In the genomic region with DNA sequence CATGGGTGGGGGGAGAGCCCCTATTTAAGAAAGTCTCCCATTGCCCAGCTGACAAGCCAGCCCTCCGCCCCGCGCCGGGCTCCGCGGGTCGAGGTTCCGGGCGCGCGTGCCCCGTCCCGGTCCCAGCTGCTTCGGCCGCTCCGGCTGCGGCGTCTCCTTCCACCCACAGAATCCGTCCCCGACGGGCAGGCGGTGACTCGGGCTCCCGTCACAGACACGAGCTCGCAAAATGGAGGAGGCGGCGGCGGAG, we compare ENCODE assay signal across 8 cellular contexts. TPM values are rescaled to one million over a fixed set of nuclear protein-coding genes. Genes with fewer than 3 reads are reported as not detected.
DNase-seq lines count a peak whose midpoint lies in the region; ATAC-seq, FAIRE-seq and TF ChIP-seq lines count a peak whose summit lies in the region.

No MANE protein-coding gene starts in this region.

- H3K79me1 ChIP-seq in H1 (ENCODE audit: low read depth, low read length): no peaks in the 10 kb centered on the region

- H3K4ac ChIP-seq in H1 (replicated peaks; ENCODE audit: insufficient read length, low read depth, low read length): no peak overlapping the region

- H3K36me3 ChIP-seq in CD8-positive, alpha-beta T cell (ENCODE audit: insufficient read depth, low read length): no peaks in the 10 kb centered on the region
- no peaks in the 10 kb centered on the region for H3K36me3 ChIP-seq in H1 (ENCODE audit: control insufficient read depth in 2 of 4, insufficient read depth in 4 of 4, low read length in 3 of 4)

- POLR2A ChIA-PET in CD8-positive, alpha-beta T cell (lab: Charles Lee): interaction anchor here (0.6 to 3.0 kb wide), 21 partner anchors 10 to 1182 kb away, joined by 3 to 125 read pairs (median 3); a partner anchor contains a TSS
- POLR2A ChIA-PET in H1 (lab: Charles Lee; ENCODE audit: partially characterized antibody): interaction anchor here (0.6 to 0.8 kb wide), 2 partner anchors 123 to 307 kb away, joined by 3 read pairs; no protein-coding TSS in a partner anchor

- no peak overlapping the region for H2BK20ac ChIP-seq in H1 (ENCODE audit: low read length)

- H3K36me3 Mint-ChIP-seq in CD8-positive, alpha-beta T cell: peaks cover 37% of the 10 kb centered on the region
- H3K36me3 Mint-ChIP-seq in nephron progenitor cell (ENCODE audit: low read depth): no peaks in the 10 kb centered on the region

- TF ChIP-seq RAD21 in H1 (IDR thresholded peaks at IDR 0.05 in 1 of 2, conservative IDR thresholded peaks at IDR 0.05 in 1 of 2; ENCODE audit: low read depth in 2 of 2, low read length in 2 of 2): no peak

- 0 out of 4 replicates have a peak, but pooled peaks cover 0 to 2% of the 10 kb centered on the region in 2 experiments for H3K79me2 ChIP-seq in H1 (ENCODE audit: control insufficient read depth in 1 of 2, insufficient read depth in 2 of 2, low read length in 2 of 2)

- ATAC-seq in CD8-positive, alpha-beta T cell: peak; percentile 2
- ATAC-seq in GM21619 (IDR thresholded peaks at IDR 0.05; ENCODE audit: unreplicated experiment) (peak; percentile 18), GM18858 (IDR thresholded peaks at IDR 0.05; ENCODE audit: unreplicated experiment) (no peak)

- CTCF ChIA-PET in CD8-positive, alpha-beta T cell (lab: Charles Lee): interaction anchor here (0.6 to 3.5 kb wide), 14 partner anchors 9 to 789 kb away, joined by 3 to 25 read pairs (median 3); no protein-coding TSS in a partner anchor
- CTCF ChIA-PET in H1 (lab: Charles Lee; ENCODE audit: partially characterized antibody): interaction anchor here (0.6 to 2.5 kb wide), 16 partner anchors 10 to 984 kb away, joined by 3 to 10 read pairs (median 4); no protein-coding TSS in a partner anchor

- no peak overlapping the region for H4K5ac ChIP-seq in H1 (ENCODE audit: insufficient read length, low read depth, low read length)

- no peak overlapping the region for H2AK5ac ChIP-seq in H1 (ENCODE audit: low read depth, low read length)

- H3K18ac ChIP-seq in H1 (ENCODE audit: extremely low read depth, low read length): peak overlapping the region; percentile 24; the same call in 1 of the 2 replicates

- H3K56ac ChIP-seq in H1 (replicated peaks; ENCODE audit: insufficient read length, low read depth, low read length): no peak overlapping the region

- H3K9me3 ChIP-seq in CD8-positive, alpha-beta T cell (ENCODE audit: low read length): no peaks in the 10 kb centered on the region
- no peaks in the 10 kb centered on the region for H3K9me3 ChIP-seq in H1 (ENCODE audit: insufficient read depth in 2 of 2, low read depth in 1 of 2, low read length in 1 of 2)

- no peak overlapping the region for H3K23ac ChIP-seq in H1 (ENCODE audit: insufficient read length)

- H3K27ac Mint-ChIP-seq in CD8-positive, alpha-beta T cell: peak overlapping the region; percentile 87
- no peak overlapping the region for H3K27ac Mint-ChIP-seq in nephron progenitor cell

- no peak for TF ChIP-seq EP300 in H1 (IDR thresholded peaks at IDR 0.05; ENCODE audit: borderline replicate concordance in 1 of 2, low read depth in 2 of 2, low read length in 2 of 2)

- peak overlapping the region; percentile 86 to 98 for H3K4me2 ChIP-seq in H1 (ENCODE audit: insufficient read depth in 1 of 2, low read depth in 2 of 2, low read length in 2 of 2)

- peak overlapping the region; percentile 93 for H3K27ac ChIP-seq in CD8-positive, alpha-beta T cell (ENCODE audit: low read depth, low read length)
- H3K27ac ChIP-seq in H1 (ENCODE audit: low read depth, low read length): no peak overlapping the region

- peaks cover 40% of the 10 kb centered on the region for H3K4me1 ChIP-seq in CD8-positive, alpha-beta T cell (ENCODE audit: insufficient read depth, low read length)
- peaks cover 0 to 11% (median 3%) of the 10 kb centered on the region in 4 experiments; a peak in 5 of 7 replicates for H3K4me1 ChIP-seq in H1 (replicated peaks in 1 of 4; ENCODE audit: control insufficient read depth in 3 of 4, insufficient read depth in 4 of 4, low read length in 3 of 4)

- H3K27me3 ChIP-seq in CD8-positive, alpha-beta T cell (ENCODE audit: insufficient read depth, low read length): no peaks in the 10 kb centered on the region
- H3K27me3 ChIP-seq in H1 (replicated peaks in 1 of 4; ENCODE audit: control insufficient read depth in 3 of 4, extremely low read depth in 1 of 4, insufficient read depth in 3 of 4, low read length in 3 of 4): peaks cover 5 to 27% (median 12%) of the 10 kb centered on the region in 4 experiments; a peak in 6 of 7 replicates

- peak overlapping the region; percentile 83 for H3K4me3 ChIP-seq in CD8-positive, alpha-beta T cell (ENCODE audit: low read depth, low read length)
- peak overlapping the region; percentile 67 to 80 (median 72) for H3K4me3 ChIP-seq in H1 (ENCODE audit: extremely low read depth in 1 of 4, insufficient read depth in 2 of 4, low read depth in 3 of 4, low read length in 4 of 4)

- H4K91ac ChIP-seq in H1 (replicated peaks; ENCODE audit: insufficient read length, low read length): no peak overlapping the region

- TF ChIP-seq POLR2A in H1 (IDR thresholded peaks at IDR 0.05; ENCODE audit: control extremely low read depth in 1 of 2, low read depth in 2 of 2, low read length in 2 of 2): no peak

- no peak overlapping the region; the same call in 1 of the 2 replicates for H4K8ac ChIP-seq in H1 (ENCODE audit: extremely low read depth, insufficient read depth, low read length)

- no peak overlapping the region for H3K14ac ChIP-seq in H1 (ENCODE audit: insufficient read length)

- H3K4me1 Mint-ChIP-seq in CD8-positive, alpha-beta T cell (ENCODE audit: low read depth): peaks cover 44% of the 10 kb centered on the region
- peaks cover 37% of the 10 kb centered on the region for H3K4me1 Mint-ChIP-seq in nephron progenitor cell

- H3K9me3 Mint-ChIP-seq in CD8-positive, alpha-beta T cell: no peaks in the 10 kb centered on the region
- H3K9me3 Mint-ChIP-seq in nephron progenitor cell: peaks cover 8% of the 10 kb centered on the region

- TF ChIP-seq CTCF in CD8-positive, alpha-beta T cell (IDR thresholded peaks at IDR 0.05): no peak
- TF ChIP-seq CTCF in H1 (IDR thresholded peaks at IDR 0.05; ENCODE audit: control extremely low read depth in 1 of 3, insufficient read depth in 1 of 3, low read depth in 1 of 3, low read length in 3 of 3) (no peak), nephron progenitor cell (IDR thresholded peaks at IDR 0.05) (no peak)

- no peak overlapping the region for H3K9ac ChIP-seq in H1 (replicated peaks in 1 of 4; ENCODE audit: extremely low read depth in 1 of 4, low read depth in 3 of 4, low read length in 3 of 4)

- H2BK120ac ChIP-seq in H1 (replicated peaks; ENCODE audit: low read depth, low read length): no peak overlapping the region

- WGBS in H1 (ENCODE audit: extremely low coverage in 1 of 2, insufficient coverage in 1 of 2, insufficient read length in 1 of 2, insufficient replicate concordance in 2 of 2, low coverage in 1 of 2, low lambda C conversion rate in 2 of 2, missing lambda C conversion rate in 1 of 2), 2 experiments: 0% methylated on average over 14 of the region's 29 CpGs; no CpG with 5 or more reads in 1 of the 2 experiments

- no peak overlapping the region; the same call in 1 of the 2 replicates for H2BK5ac ChIP-seq in H1 (ENCODE audit: low read depth, low read length)

- no peaks in the 10 kb centered on the region for H3K27me3 Mint-ChIP-seq in CD8-positive, alpha-beta T cell (ENCODE audit: low read depth)
- H3K27me3 Mint-ChIP-seq in nephron progenitor cell (ENCODE audit: low read depth, poor library complexity): peaks cover 39% of the 10 kb centered on the region

- H2AFZ ChIP-seq in H1 (ENCODE audit: low read length): no peak overlapping the region

- FAIRE-seq in H1 (lab: Jason Lieb, UNC): no peak

- H2BK12ac ChIP-seq in H1 (ENCODE audit: low read depth, low read length): no peak overlapping the region

- peaks cover 14% of the 10 kb centered on the region for H3K23me2 ChIP-seq in H1 (ENCODE audit: low read depth, low read length)

- DNase-seq in CD8-positive, alpha-beta T cell: no peak
- peak; percentile 58 for DNase-seq in MV-4-11 (lab: John Stamatoyannopoulos, UW)
- DNase-seq in H1 (ENCODE audit: low read depth in 1 of 2, low spot score in 2 of 2): no peak
- DNase-seq in nephron progenitor cell: no peak
- no peak for DNase-seq in DMS153 (lab: John Stamatoyannopoulos, UW)
- DNase-seq in epidermal melanocyte (ENCODE audit: insufficient read length, low spot score): no peak

- peak overlapping the region; percentile 95 for H3K4me3 Mint-ChIP-seq in CD8-positive, alpha-beta T cell
- H3K4me3 Mint-ChIP-seq in nephron progenitor cell: peak overlapping the region; percentile 78

- H4K20me1 ChIP-seq in H1 (replicated peaks in 1 of 2; ENCODE audit: control insufficient read depth in 1 of 2, insufficient read depth in 2 of 2, low read length in 2 of 2): no peaks in the 10 kb centered on the region

- no peak overlapping the region for H2BK15ac ChIP-seq in H1 (ENCODE audit: low read length)

- intact Hi-C loops in CD8-positive, alpha-beta T cell (cut with DNase I, micrococcal nuclease): loop anchor here (1.0 to 10.0 kb wide), 16 partner anchors 31 to 1298 kb away; a partner anchor contains a TSS

TF ChIP-seq in H1, 55 proteins besides CTCF, POLR2A, EP300 and RAD21 (continues in another document):
- TF ChIP-seq SAP30 (IDR thresholded peaks at IDR 0.05; ENCODE audit: insufficient read depth, insufficient replicate concordance, low read length) (no peak), JUN (IDR thresholded peaks at IDR 0.05; ENCODE audit: low read depth, low read length) (no peak), CHD1 (IDR thresholded peaks at IDR 0.05; ENCODE audit: low read depth, low read length) (no peak), PHF8 (conservative IDR thresholded peaks at IDR 0.05; ENCODE audit: low read depth, low read length) (peak; percentile 18; the same call in 1 of the 2 replicates), NRF1 (IDR thresholded peaks at IDR 0.05; ENCODE audit: low read depth, low read length) (no peak), HDAC2 (IDR thresholded peaks at IDR 0.05; ENCODE audit: borderline replicate concordance in 1 of 2, low read depth in 2 of 2, low read length in 2 of 2) (no peak)
- TF ChIP-seq, protein P1, sequence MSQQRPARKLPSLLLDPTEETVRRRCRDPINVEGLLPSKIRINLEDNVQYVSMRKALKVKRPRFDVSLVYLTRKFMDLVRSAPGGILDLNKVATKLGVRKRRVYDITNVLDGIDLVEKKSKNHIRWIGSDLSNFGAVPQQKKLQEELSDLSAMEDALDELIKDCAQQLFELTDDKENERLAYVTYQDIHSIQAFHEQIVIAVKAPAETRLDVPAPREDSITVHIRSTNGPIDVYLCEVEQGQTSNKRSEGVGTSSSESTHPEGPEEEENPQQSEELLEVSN (IDR thresholded peaks at IDR 0.05): no peak

RNA-seq across cellular contexts. Expression of a gene that starts 0.2 kb away (rescaled TPM):
- 100 to 1,000 TPM; 179 to 181 TPM for total RNA-seq in CD8-positive, alpha-beta T cell
- total RNA-seq in H1 (2021; fragmentation: NEBNext Ultra II Directional; extraction: Animal tissue kit (Norgen Biotek cat#: 25700)): 5.4 and 7.7 TPM in 2 replicates
- polyA plus RNA-seq in H1 (2011; rRNA removed): 0.61 and 1.7 TPM in 2 replicates
- polyA plus RNA-seq in H1 (2011; cell fraction: cytosol; rRNA removed): 1.5 TPM
- 1.2 TPM for polyA plus RNA-seq in H1 (2011; cell fraction: nucleus; rRNA removed)
- polyA plus RNA-seq in H1 (2012, experiment 1 of 2): 2.1 to 4.9 TPM (median 3.4 TPM) in 4 replicates
- polyA plus RNA-seq in H1 (2012, experiment 2 of 2): 0.41 TPM
- 5.9 TPM for polyA plus RNA-seq in H1 (2013, experiment 1 of 2)
- polyA plus RNA-seq in H1 (2013, experiment 2 of 2): 5.2 TPM
- polyA minus RNA-seq in H1 (2011; rRNA and poly(A)+ RNA removed): 5.4 and 10.8 TPM in 2 replicates
- 2.7 TPM for polyA minus RNA-seq in H1 (2011; cell fraction: cytosol; rRNA and poly(A)+ RNA removed)
- polyA minus RNA-seq in H1 (2011; cell fraction: nucleus; rRNA and poly(A)+ RNA removed): 7.5 TPM

Comparison
In these comparisons a context has a peak if more than half of its experiments do, and no peak if none do; other contexts are left out.
1. RNA of a gene that starts 0.2 kb away (total RNA-seq): 179 to 181 TPM in CD8-positive, alpha-beta T cell; 5.4 to 7.7 TPM in H1; every median in the first group is over 10 times any median in the second.